In genomic region chr18:61891271-61891670, GRCh38 we compare ENCODE assay signal across 2 cellular contexts.
TF ChIP-seq lines count a peak whose summit lies in the region.

No MANE protein-coding gene starts in this region.

TF ChIP-seq in SK-N-SH, 30 proteins besides CTCF, POLR2A, EP300 and RAD21:
- TF ChIP-seq GABPA (IDR thresholded peaks at IDR 0.05; ENCODE audit: low read depth), result no peak
- TF ChIP-seq GATA2 (CRISPR knock-in tag; IDR thresholded peaks at IDR 0.05), result no peak
- no peak for TF ChIP-seq TEAD4 (IDR thresholded peaks at IDR 0.05; ENCODE audit: borderline replicate concordance, insufficient read depth)
- TF ChIP-seq NRF1 (IDR thresholded peaks at IDR 0.05; ENCODE audit: low read depth, low read length), result no peak
- TF ChIP-seq MEF2A (IDR thresholded peaks at IDR 0.05; ENCODE audit: borderline replicate concordance, low read depth), result no peak
- TF ChIP-seq FOXM1 (IDR thresholded peaks at IDR 0.05; ENCODE audit: low read depth), result no peak
- TF ChIP-seq RXRA (IDR thresholded peaks at IDR 0.05; ENCODE audit: borderline replicate concordance, low read depth), result no peak
- no peak for TF ChIP-seq POLR2AphosphoS5 (IDR thresholded peaks at IDR 0.05; ENCODE audit: low read depth, low read length)
- no peak for TF ChIP-seq RFX5 (IDR thresholded peaks at IDR 0.05; ENCODE audit: low read length)
- no peak for TF ChIP-seq FOXJ3 (CRISPR knock-in tag; IDR thresholded peaks at IDR 0.05)
- TF ChIP-seq, protein P1, sequence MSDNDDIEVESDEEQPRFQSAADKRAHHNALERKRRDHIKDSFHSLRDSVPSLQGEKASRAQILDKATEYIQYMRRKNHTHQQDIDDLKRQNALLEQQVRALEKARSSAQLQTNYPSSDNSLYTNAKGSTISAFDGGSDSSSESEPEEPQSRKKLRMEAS (IDR thresholded peaks at IDR 0.05; ENCODE audit: low read depth), result no peak
- TF ChIP-seq CHD2 (IDR thresholded peaks at IDR 0.05; ENCODE audit: low read length, partially characterized antibody), result no peak
- TF ChIP-seq TCF12 (IDR thresholded peaks at IDR 0.05), result no peak
- TF ChIP-seq, protein P2, sequence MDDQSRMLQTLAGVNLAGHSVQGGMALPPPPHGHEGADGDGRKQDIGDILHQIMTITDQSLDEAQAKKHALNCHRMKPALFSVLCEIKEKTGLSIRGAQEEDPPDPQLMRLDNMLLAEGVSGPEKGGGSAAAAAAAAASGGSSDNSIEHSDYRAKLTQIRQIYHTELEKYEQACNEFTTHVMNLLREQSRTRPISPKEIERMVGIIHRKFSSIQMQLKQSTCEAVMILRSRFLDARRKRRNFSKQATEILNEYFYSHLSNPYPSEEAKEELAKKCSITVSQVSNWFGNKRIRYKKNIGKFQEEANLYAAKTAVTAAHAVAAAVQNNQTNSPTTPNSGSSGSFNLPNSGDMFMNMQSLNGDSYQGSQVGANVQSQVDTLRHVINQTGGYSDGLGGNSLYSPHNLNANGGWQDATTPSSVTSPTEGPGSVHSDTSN (IDR thresholded peaks at IDR 0.05), result no peak
- no peak for TF ChIP-seq SMC3 (IDR thresholded peaks at IDR 0.05; ENCODE audit: low read depth, low read length)
- no peak for TF ChIP-seq JUND (IDR thresholded peaks at IDR 0.05)
- no peak for TF ChIP-seq IRF3 (IDR thresholded peaks at IDR 0.05; ENCODE audit: low read depth, low read length)

TF ChIP-seq in SK-N-SH treated with all-trans-retinoic acid at 6 μM for 48 hours, 23 proteins besides CTCF, POLR2A, EP300 and RAD21:
- no peak for TF ChIP-seq TCF4 (CRISPR knock-in tag; IDR thresholded peaks at IDR 0.05; ENCODE audit: borderline replicate concordance)
- no peak for TF ChIP-seq RARB (CRISPR knock-in tag; IDR thresholded peaks at IDR 0.05)
- TF ChIP-seq, protein P3, sequence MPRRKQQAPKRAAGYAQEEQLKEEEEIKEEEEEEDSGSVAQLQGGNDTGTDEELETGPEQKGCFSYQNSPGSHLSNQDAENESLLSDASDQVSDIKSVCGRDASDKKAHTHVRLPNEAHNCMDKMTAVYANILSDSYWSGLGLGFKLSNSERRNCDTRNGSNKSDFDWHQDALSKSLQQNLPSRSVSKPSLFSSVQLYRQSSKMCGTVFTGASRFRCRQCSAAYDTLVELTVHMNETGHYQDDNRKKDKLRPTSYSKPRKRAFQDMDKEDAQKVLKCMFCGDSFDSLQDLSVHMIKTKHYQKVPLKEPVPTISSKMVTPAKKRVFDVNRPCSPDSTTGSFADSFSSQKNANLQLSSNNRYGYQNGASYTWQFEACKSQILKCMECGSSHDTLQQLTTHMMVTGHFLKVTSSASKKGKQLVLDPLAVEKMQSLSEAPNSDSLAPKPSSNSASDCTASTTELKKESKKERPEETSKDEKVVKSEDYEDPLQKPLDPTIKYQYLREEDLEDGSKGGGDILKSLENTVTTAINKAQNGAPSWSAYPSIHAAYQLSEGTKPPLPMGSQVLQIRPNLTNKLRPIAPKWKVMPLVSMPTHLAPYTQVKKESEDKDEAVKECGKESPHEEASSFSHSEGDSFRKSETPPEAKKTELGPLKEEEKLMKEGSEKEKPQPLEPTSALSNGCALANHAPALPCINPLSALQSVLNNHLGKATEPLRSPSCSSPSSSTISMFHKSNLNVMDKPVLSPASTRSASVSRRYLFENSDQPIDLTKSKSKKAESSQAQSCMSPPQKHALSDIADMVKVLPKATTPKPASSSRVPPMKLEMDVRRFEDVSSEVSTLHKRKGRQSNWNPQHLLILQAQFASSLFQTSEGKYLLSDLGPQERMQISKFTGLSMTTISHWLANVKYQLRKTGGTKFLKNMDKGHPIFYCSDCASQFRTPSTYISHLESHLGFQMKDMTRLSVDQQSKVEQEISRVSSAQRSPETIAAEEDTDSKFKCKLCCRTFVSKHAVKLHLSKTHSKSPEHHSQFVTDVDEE (CRISPR knock-in tag; IDR thresholded peaks at IDR 0.05), result no peak
- no peak for TF ChIP-seq PATZ1 (CRISPR knock-in tag; IDR thresholded peaks at IDR 0.05; ENCODE audit: borderline replicate concordance)
- TF ChIP-seq GLIS3 (CRISPR knock-in tag; IDR thresholded peaks at IDR 0.05), result no peak
- no peak for TF ChIP-seq ZNF8 (CRISPR knock-in tag; IDR thresholded peaks at IDR 0.05)
- TF ChIP-seq BACH2 (CRISPR knock-in tag; IDR thresholded peaks at IDR 0.05; ENCODE audit: borderline replicate concordance), result no peak
- no peak for TF ChIP-seq ZFP30 (CRISPR knock-in tag; IDR thresholded peaks at IDR 0.05)
- TF ChIP-seq ESRRG (CRISPR knock-in tag; IDR thresholded peaks at IDR 0.05), result no peak
- no peak for TF ChIP-seq ZNF70 (CRISPR knock-in tag; IDR thresholded peaks at IDR 0.05)
- TF ChIP-seq, protein P4, sequence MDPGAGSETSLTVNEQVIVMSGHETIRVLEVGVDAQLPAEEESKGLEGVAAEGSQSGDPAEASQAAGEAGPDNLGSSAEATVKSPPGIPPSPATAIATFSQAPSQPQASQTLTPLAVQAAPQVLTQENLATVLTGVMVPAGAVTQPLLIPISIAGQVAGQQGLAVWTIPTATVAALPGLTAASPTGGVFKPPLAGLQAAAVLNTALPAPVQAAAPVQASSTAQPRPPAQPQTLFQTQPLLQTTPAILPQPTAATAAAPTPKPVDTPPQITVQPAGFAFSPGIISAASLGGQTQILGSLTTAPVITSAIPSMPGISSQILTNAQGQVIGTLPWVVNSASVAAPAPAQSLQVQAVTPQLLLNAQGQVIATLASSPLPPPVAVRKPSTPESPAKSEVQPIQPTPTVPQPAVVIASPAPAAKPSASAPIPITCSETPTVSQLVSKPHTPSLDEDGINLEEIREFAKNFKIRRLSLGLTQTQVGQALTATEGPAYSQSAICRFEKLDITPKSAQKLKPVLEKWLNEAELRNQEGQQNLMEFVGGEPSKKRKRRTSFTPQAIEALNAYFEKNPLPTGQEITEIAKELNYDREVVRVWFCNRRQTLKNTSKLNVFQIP (CRISPR knock-in tag; IDR thresholded peaks at IDR 0.05; ENCODE audit: borderline replicate concordance, low read depth), result no peak
- no peak for TF ChIP-seq ZNF565 (CRISPR knock-in tag; conservative IDR thresholded peaks at IDR 0.05; ENCODE audit: low read depth)
- no peak for TF ChIP-seq CSDC2 (CRISPR knock-in tag; IDR thresholded peaks at IDR 0.05)
- no peak for TF ChIP-seq ISL1 (CRISPR knock-in tag; IDR thresholded peaks at IDR 0.05)
- TF ChIP-seq ZC3H10 (CRISPR knock-in tag; IDR thresholded peaks at IDR 0.05), result no peak
- TF ChIP-seq OSR1 (CRISPR knock-in tag; IDR thresholded peaks at IDR 0.05), result no peak
- TF ChIP-seq TOX (CRISPR knock-in tag; IDR thresholded peaks at IDR 0.05; ENCODE audit: borderline replicate concordance), result no peak
- no peak for TF ChIP-seq SNAI2 (CRISPR knock-in tag; IDR thresholded peaks at IDR 0.05)
- TF ChIP-seq ARNTL (CRISPR knock-in tag; IDR thresholded peaks at IDR 0.05; ENCODE audit: borderline replicate concordance, low read depth), result no peak
